23 cellular contexts compared by ENCODE assay signal in genomic region chr9:37957664-37957953, GRCh38. TPM values are rescaled to one million over a fixed set of nuclear protein-coding genes. Genes with fewer than 3 reads are reported as not detected.
DNase-seq lines count a peak whose midpoint lies in the region; ATAC-seq and TF ChIP-seq lines count a peak whose summit lies in the region.
"Had no signal": no experiment of that assay in that cellular context is flagged by ENCODE, and none has a peak within 500 bp of the region (broad histone marks: within the 10 kb centered on the region; RNA-seq: fewer than 3 reads in every experiment).

No MANE protein-coding gene starts in this region.

- no peak overlapping the region for H3K27ac Mint-ChIP-seq in activated T-helper 1 cell treated with anti-CD3 and anti-CD28 coated beads, Interleukin-12 subunit alpha, Interleukin-12 subunit beta, Interleukin-2, Interleukin-4 antibody, amounts not matched to agents 30 ng/mL and 10 ng/mL and 1 ng/mL, durations not matched to agents 14 hours and 24 hours and 36 hours
- no peak overlapping the region for H3K27ac Mint-ChIP-seq in T-cell

- DNase-seq in RWPE2 (ENCODE audit: low spot score) (no peak), dorsolateral prefrontal cortex (no peak), osteoblast (ENCODE audit: insufficient read length, low spot score, missing footprints) (peak; percentile 14), midbrain (lab: John Stamatoyannopoulos, UW) (no peak), T-cell (no peak)
- no peak for DNase-seq in stimulated activated CD8-positive, alpha-beta memory T cell treated with anti-CD3 and anti-CD28 coated beads, Interleukin-4, amount 100 ng/mL, for 48 hours
- DNase-seq in activated T-helper 1 cell treated with anti-CD3 and anti-CD28 coated beads, Interleukin-12 subunit alpha, Interleukin-12 subunit beta, Interleukin-2, Interleukin-4 antibody, amounts not matched to agents 30 ng/mL and 10 ng/mL and 1 ng/mL, durations not matched to agents 14 hours and 24 hours and 36 hours (ENCODE audit: low spot score) = no peak
- DNase-seq: 8988T; BE2C; CD4-positive, CD25-positive, alpha-beta regulatory T cell; COR-L47; DMS 273 treated with DMSO at 0.1 percent for 48 hours; DND-41; H9; Kasumi-1; MG63; NCI-H1048; NCI-H1436; NCI-H2029; NCI-H345; NCI-H524 treated with DMSO at 0.1 percent for 48 hours had no signal

- CTCF ChIA-PET in T-cell (lab: Charles Lee) = no interaction called here

- ATAC-seq in RWPE2 (ENCODE audit: low read depth) = no peak
- no peak for ATAC-seq in T-cell (replicated peaks in 1 of 4)

- H3K79me2 ChIP-seq in ACC112 (ENCODE audit: control insufficient read depth, insufficient read depth, low read length, unreplicated experiment) (peaks cover 4% of the 10 kb centered on the region), osteoblast (ENCODE audit: insufficient read depth, low read length) (peaks cover 3% of the 10 kb centered on the region)

- H2AFZ ChIP-seq in ACC112 (ENCODE audit: low read length, unreplicated experiment) (no peak overlapping the region), osteoblast (ENCODE audit: low read length) (no peak overlapping the region)

- no peak overlapping the region for H3K4me2 ChIP-seq in osteoblast (ENCODE audit: insufficient read depth, low read length)

- no peaks in the 10 kb centered on the region for H3K27me3 Mint-ChIP-seq in activated T-helper 1 cell treated with anti-CD3 and anti-CD28 coated beads, Interleukin-12 subunit alpha, Interleukin-12 subunit beta, Interleukin-2, Interleukin-4 antibody, amounts not matched to agents 30 ng/mL and 10 ng/mL and 1 ng/mL, durations not matched to agents 14 hours and 24 hours and 36 hours (ENCODE audit: insufficient read depth)
- H3K27me3 Mint-ChIP-seq in T-cell = peaks cover 0 to 1% of the 10 kb centered on the region in 2 donors
- H3K27me3 Mint-ChIP-seq: CD4-positive, CD25-positive, alpha-beta regulatory T cell had no signal

- peaks cover 35% of the 10 kb centered on the region for H3K4me1 Mint-ChIP-seq in activated T-helper 1 cell treated with anti-CD3 and anti-CD28 coated beads, Interleukin-12 subunit alpha, Interleukin-12 subunit beta, Interleukin-2, Interleukin-4 antibody, amounts not matched to agents 30 ng/mL and 10 ng/mL and 1 ng/mL, durations not matched to agents 14 hours and 24 hours and 36 hours (ENCODE audit: low read depth)
- peaks cover 0 to 11% (median 8%) of the 10 kb centered on the region in 3 donors for H3K4me1 Mint-ChIP-seq in T-cell

- H3K9me3 Mint-ChIP-seq in activated T-helper 1 cell treated with anti-CD3 and anti-CD28 coated beads, Interleukin-12 subunit alpha, Interleukin-12 subunit beta, Interleukin-2, Interleukin-4 antibody, amounts not matched to agents 30 ng/mL and 10 ng/mL and 1 ng/mL, durations not matched to agents 14 hours and 24 hours and 36 hours = no peaks in the 10 kb centered on the region
- H3K9me3 Mint-ChIP-seq in T-cell = no peaks in the 10 kb centered on the region
- H3K9me3 Mint-ChIP-seq: CD4-positive, CD25-positive, alpha-beta regulatory T cell; H9 had no signal

- intact Hi-C loops in dorsolateral prefrontal cortex (cut with DNase I) = no loop called here
- intact Hi-C loops in activated T-helper 1 cell treated with anti-CD3 and anti-CD28 coated beads, Interleukin-12 subunit alpha, Interleukin-12 subunit beta, Interleukin-2, Interleukin-4 antibody, amounts not matched to agents 30 ng/mL and 10 ng/mL and 1 ng/mL, durations not matched to agents 14 hours and 24 hours and 36 hours (cut with micrococcal nuclease) = no loop called here

- H3K4me1 ChIP-seq in ACC112 (ENCODE audit: control insufficient read depth, insufficient read depth, low read length, unreplicated experiment) = peaks cover 23% of the 10 kb centered on the region
- peaks cover 28% of the 10 kb centered on the region for H3K4me1 ChIP-seq in RWPE2 (ENCODE audit: insufficient read depth, poor library complexity, severe bottlenecking)
- peaks cover 23% of the 10 kb centered on the region for H3K4me1 ChIP-seq in osteoblast (ENCODE audit: insufficient read depth, low read length)
- H3K4me1 ChIP-seq: BE2C had no signal

- H3K27ac ChIP-seq in ACC112 (ENCODE audit: low read depth, low read length) = peak overlapping the region; percentile 99; the same call in 1 of the 2 replicates
- H3K27ac ChIP-seq in RWPE2 (ENCODE audit: poor library complexity, severe bottlenecking) = peak overlapping the region; percentile 96
- H3K27ac ChIP-seq in dorsolateral prefrontal cortex = peak overlapping the region in 48 of 59 donors; percentile 6 to 82 (median 62)
- H3K27ac ChIP-seq in osteoblast (ENCODE audit: low read depth, low read length) = peak overlapping the region; percentile 18
- H3K27ac ChIP-seq: HL-60 had no signal

- H3K9me3 ChIP-seq in RWPE2 (ENCODE audit: severe bottlenecking) (no peaks in the 10 kb centered on the region), osteoblast (ENCODE audit: low read depth, low read length) (peaks cover 1% of the 10 kb centered on the region)
- H3K9me3 ChIP-seq: BE2C, MG63 had no signal

- peaks cover 1% of the 10 kb centered on the region for H3K36me3 Mint-ChIP-seq in activated T-helper 1 cell treated with anti-CD3 and anti-CD28 coated beads, Interleukin-12 subunit alpha, Interleukin-12 subunit beta, Interleukin-2, Interleukin-4 antibody, amounts not matched to agents 30 ng/mL and 10 ng/mL and 1 ng/mL, durations not matched to agents 14 hours and 24 hours and 36 hours (ENCODE audit: low read depth)
- no peaks in the 10 kb centered on the region for H3K36me3 Mint-ChIP-seq in T-cell
- H3K36me3 Mint-ChIP-seq: CD4-positive, CD25-positive, alpha-beta regulatory T cell had no signal

- no peak overlapping the region for H3K4me3 Mint-ChIP-seq in activated T-helper 1 cell treated with anti-CD3 and anti-CD28 coated beads, Interleukin-12 subunit alpha, Interleukin-12 subunit beta, Interleukin-2, Interleukin-4 antibody, amounts not matched to agents 30 ng/mL and 10 ng/mL and 1 ng/mL, durations not matched to agents 14 hours and 24 hours and 36 hours
- no peak overlapping the region for H3K4me3 Mint-ChIP-seq in T-cell
- H3K4me3 Mint-ChIP-seq: CD4-positive, CD25-positive, alpha-beta regulatory T cell; H9 had no signal

- H3K36me3 ChIP-seq in ACC112 (ENCODE audit: insufficient read depth, low read length) (peaks cover 7% of the 10 kb centered on the region; the same call in 1 of the 2 replicates), RWPE2 (ENCODE audit: low read depth) (peaks cover 37% of the 10 kb centered on the region), osteoblast (ENCODE audit: insufficient read depth, low read length) (peaks cover 11% of the 10 kb centered on the region)

- H3K27me3 ChIP-seq in ACC112 (ENCODE audit: insufficient read depth, low read length) = no peaks in the 10 kb centered on the region
- no peaks in the 10 kb centered on the region for H3K27me3 ChIP-seq in RWPE2 (ENCODE audit: insufficient read depth, poor library complexity, severe bottlenecking)
- H3K27me3 ChIP-seq in dorsolateral prefrontal cortex = no peaks in the 10 kb centered on the region
- H3K27me3 ChIP-seq in osteoblast (ENCODE audit: insufficient read depth, low read length) = no peaks in the 10 kb centered on the region
- H3K27me3 ChIP-seq: BE2C, MG63 had no signal

- no peak overlapping the region for H3K4me3 ChIP-seq in ACC112 (ENCODE audit: low read depth, low read length)
- H3K4me3 ChIP-seq in RWPE2 (ENCODE audit: severe bottlenecking) = no peak overlapping the region
- H3K4me3 ChIP-seq in dorsolateral prefrontal cortex = no peak overlapping the region
- no peak overlapping the region for H3K4me3 ChIP-seq in osteoblast (ENCODE audit: insufficient read depth, low read length)
- H3K4me3 ChIP-seq: MG63 had no signal

- no peaks in the 10 kb centered on the region for H4K20me1 ChIP-seq in osteoblast (ENCODE audit: insufficient read depth, low read length)

- TF ChIP-seq CTCF in RWPE2 (IDR thresholded peaks at IDR 0.05; ENCODE audit: poor library complexity, severe bottlenecking) (no peak), dorsolateral prefrontal cortex (IDR thresholded peaks at IDR 0.05 in 54 of 56, conservative IDR thresholded peaks at IDR 0.05 in 2 of 56; ENCODE audit: low read depth in 1 of 56, partially characterized antibody in 56 of 56) (no peak), osteoblast (IDR thresholded peaks at IDR 0.05; ENCODE audit: extremely low read depth, low read depth, low read length) (no peak)

- POLR2A ChIA-PET in T-cell (lab: Charles Lee) = no interaction called here

RNA-seq across cellular contexts. Expression of gene SLC25A51, which starts 53.7 kb away (rescaled TPM):
- 10 to 100 TPM; 21.6 to 40.8 (median 32.4) TPM for total RNA-seq in dorsolateral prefrontal cortex
- total RNA-seq in osteoblast = 114 and 119 TPM in 2 replicates
- 30.0 and 31.3 TPM in 2 replicates for total RNA-seq in activated T-helper 1 cell treated with anti-CD3 and anti-CD28 coated beads, Interleukin-12 subunit alpha, Interleukin-12 subunit beta, Interleukin-2, Interleukin-4 antibody, amounts not matched to agents 30 ng/mL and 10 ng/mL and 1 ng/mL, durations not matched to agents 14 hours and 24 hours and 36 hours
- 10 to 100 TPM; 19.7 to 37.6 (median 32.4) TPM for total RNA-seq in T-cell

Comparison
In these comparisons a context has a peak if more than half of its experiments do, and no peak if none do; other contexts are left out.
1. H3K27ac ChIP-seq: peak in every context shown above with its lines; median percentile 99 in ACC112; 96 in RWPE2; 62 in dorsolateral prefrontal cortex; 18 in osteoblast.